Comparison of ENCODE assay signal across 10 cellular contexts in the genomic region with DNA sequence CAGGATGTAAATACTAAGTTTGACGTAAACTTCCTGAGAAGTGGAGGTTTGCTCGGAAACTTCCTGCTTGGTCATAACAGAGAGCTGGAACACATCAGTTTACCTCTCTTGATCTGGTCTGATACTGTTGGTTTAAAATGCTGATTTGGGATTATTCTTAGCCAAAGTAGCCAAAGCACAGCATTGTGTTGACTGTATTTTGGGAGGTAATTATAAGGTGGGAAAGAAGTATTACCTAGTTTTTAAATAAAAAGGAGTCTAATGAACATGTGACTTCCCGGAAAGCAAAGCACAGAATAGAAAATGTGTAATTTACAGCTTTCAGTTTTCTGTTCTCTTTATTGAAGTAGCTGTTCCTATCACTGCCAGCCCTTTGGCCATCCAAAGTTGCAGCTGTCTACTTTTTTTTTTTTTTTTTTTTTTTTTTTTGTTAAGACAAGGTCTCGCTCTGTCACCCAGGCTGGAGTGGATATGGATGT. TPM values are rescaled to one million over a fixed set of nuclear protein-coding genes. Genes with fewer than 3 reads are reported as not detected.
DNase-seq lines count a peak whose midpoint lies in the region; ATAC-seq and TF ChIP-seq lines count a peak whose summit lies in the region.
"Had no signal": no experiment of that assay in that cellular context is flagged by ENCODE, and none has a peak within 500 bp of the region (broad histone marks: within the 10 kb centered on the region; RNA-seq: fewer than 3 reads in every experiment).

No MANE protein-coding gene starts in this region.

- POLR2A ChIA-PET in naive thymus-derived CD8-positive, alpha-beta T cell (lab: Charles Lee), result interaction anchor here (0.5 to 2.1 kb wide), 10 partner anchors 9 to 361 kb away, joined by 3 to 32 read pairs (median 4); a partner anchor contains a TSS

- DNase-seq in T-helper 1 cell, result peak in 3 of 5 donors; percentile 9 to 79 (median 21)
- peak in 6 of 10 donors; percentile 30 to 74 (median 61) for DNase-seq in naive thymus-derived CD8-positive, alpha-beta T cell
- DNase-seq in nucleus accumbens (lab: John Stamatoyannopoulos, UW), result no peak
- no peak for DNase-seq in GM13977 (ENCODE audit: low spot score)
- no peak for DNase-seq in T-helper 9 cell
- DNase-seq: HFFc6, NCI-H748 treated with DMSO at 0.1 percent for 48 hours had no signal

- peaks cover 0 to 3% (median 0%) of the 10 kb centered on the region in 3 donors for H3K36me3 Mint-ChIP-seq in naive thymus-derived CD8-positive, alpha-beta T cell

- TF ChIP-seq CTCF in GM13977 (IDR thresholded peaks at IDR 0.05; ENCODE audit: extremely low read depth, insufficient read depth, missing control alignments), result no peak

- in situ Hi-C loops in GM13977 (cut with MboI; ENCODE audit: low pct_unique_long_range_greater_than_20kb, low sequenced_read_pairs, unreplicated experiment), result no loop called here

- peak overlapping the region; percentile 93 to 99 (median 97) for H3K27ac Mint-ChIP-seq in naive thymus-derived CD8-positive, alpha-beta T cell

- H3K4me1 Mint-ChIP-seq in naive thymus-derived CD8-positive, alpha-beta T cell, result peaks cover 13 to 36% (median 31%) of the 10 kb centered on the region in 4 donors

- ATAC-seq in GM18867 (IDR thresholded peaks at IDR 0.05; ENCODE audit: unreplicated experiment) (peak; percentile 73), GM21576 (IDR thresholded peaks at IDR 0.05; ENCODE audit: unreplicated experiment) (peak; percentile 83), GM18870 (IDR thresholded peaks at IDR 0.05; ENCODE audit: unreplicated experiment) (no peak)
- peak; percentile 46 to 65 for ATAC-seq in naive thymus-derived CD8-positive, alpha-beta T cell

- H3K9me3 Mint-ChIP-seq in naive thymus-derived CD8-positive, alpha-beta T cell, result peaks cover 0 to 2% (median 0%) of the 10 kb centered on the region in 9 donors
- H3K9me3 Mint-ChIP-seq: HFFc6 had no signal

- peak overlapping the region; percentile 57 to 89 (median 81) for H3K4me3 Mint-ChIP-seq in naive thymus-derived CD8-positive, alpha-beta T cell
- H3K4me3 Mint-ChIP-seq: HFFc6 had no signal

- H3K27me3 Mint-ChIP-seq in naive thymus-derived CD8-positive, alpha-beta T cell, result no peaks in the 10 kb centered on the region

RNA-seq across cellular contexts. Expression of a gene that starts 52.2 kb away (rescaled TPM):
- 10 to 100 TPM; 55.0 to 60.7 TPM for total RNA-seq in naive thymus-derived CD8-positive, alpha-beta T cell
- 10 to 100 TPM; 18.3 to 32.2 (median 30.6) TPM for polyA plus RNA-seq in naive thymus-derived CD8-positive, alpha-beta T cell

RNA-seq across cellular contexts. Expression of a gene that starts 55.5 kb away (rescaled TPM):
- total RNA-seq in naive thymus-derived CD8-positive, alpha-beta T cell, result 10 to 100 TPM; 44.5 to 47.5 TPM
- 10 to 100 TPM in 1 of 3 donors, 1 to 10 TPM in 2; 8.5 to 10.7 (median 9.1) TPM for polyA plus RNA-seq in naive thymus-derived CD8-positive, alpha-beta T cell

Comparison
In these comparisons a context has a peak if more than half of its experiments do, and no peak if none do; other contexts are left out.
1. DNase-seq: peak in T-helper 1 cell (3 of 5) and naive thymus-derived CD8-positive, alpha-beta T cell (6 of 10); none in nucleus accumbens (0 of 56), GM13977 (single experiment) and T-helper 9 cell (single experiment).